13 cellular contexts compared by ENCODE assay signal in genomic region chr10:5442990-5443370, GRCh38. TPM values are rescaled to one million over a fixed set of nuclear protein-coding genes. Genes with fewer than 3 reads are reported as not detected.
A peak's percentile ranks its signal among the peaks of the same experiment; 100 is the strongest.
DNase-seq lines count a peak whose midpoint lies in the region; ATAC-seq, FAIRE-seq and TF ChIP-seq lines count a peak whose summit lies in the region.
"Had no signal": no experiment of that assay in that cellular context is flagged by ENCODE, and none has a peak within 500 bp of the region (broad histone marks: within the 10 kb centered on the region; RNA-seq: fewer than 3 reads in every experiment).

No MANE protein-coding gene starts in this region.

- H4K20me1 ChIP-seq in Loucy (ENCODE audit: insufficient read depth, low read length, poor library complexity, severe bottlenecking) = peaks cover 11% of the 10 kb centered on the region

- no peak overlapping the region for H3K9ac ChIP-seq in Loucy (ENCODE audit: low read depth, low read length, poor library complexity, severe bottlenecking)

- no peak overlapping the region for H3K4me3 ChIP-seq in Loucy (ENCODE audit: low read length, poor library complexity, severe bottlenecking)
- no peak overlapping the region for H3K4me3 ChIP-seq in dorsolateral prefrontal cortex

- H3F3A ChIP-seq in Loucy (ENCODE audit: low read depth) = 0 out of 2 replicates have a peak, but pooled peaks cover 3% of the 10 kb centered on the region

- peak; percentile 9 for FAIRE-seq in GM12892 (lab: Jason Lieb, UNC)

- no peaks in the 10 kb centered on the region for H3K27me3 ChIP-seq in Loucy (ENCODE audit: insufficient read depth, low read length, poor library complexity, severe bottlenecking)
- H3K27me3 ChIP-seq in dorsolateral prefrontal cortex = no peaks in the 10 kb centered on the region

- H3K27ac ChIP-seq in dorsolateral prefrontal cortex = no peak overlapping the region

- ATAC-seq in GM19438 (IDR thresholded peaks at IDR 0.05; ENCODE audit: low read depth, unreplicated experiment) (peak; percentile 43), HG02938 (IDR thresholded peaks at IDR 0.05; ENCODE audit: unreplicated experiment) (peak; percentile 38)
- ATAC-seq: left ventricle myocardium superior had no signal

- intact Hi-C loops in dorsolateral prefrontal cortex (cut with DNase I) = loop anchor here in 1 of 2 donors (5.0 kb wide), 1 partner anchor 179 kb away; no protein-coding TSS in a partner anchor

- H3K9me3 ChIP-seq in Loucy (ENCODE audit: insufficient read depth, low read depth, low read length) = no peaks in the 10 kb centered on the region

- no peak for TF ChIP-seq CTCF in Loucy (conservative IDR thresholded peaks at IDR 0.05; ENCODE audit: low read length)
- no peak for TF ChIP-seq CTCF in dorsolateral prefrontal cortex (IDR thresholded peaks at IDR 0.05 in 54 of 56, conservative IDR thresholded peaks at IDR 0.05 in 2 of 56; ENCODE audit: low read depth in 1 of 56, partially characterized antibody in 56 of 56)

- peak overlapping the region; percentile 29 for H3K4me2 ChIP-seq in Loucy (ENCODE audit: low read depth, low read length, poor library complexity, severe bottlenecking)

- peaks cover 35% of the 10 kb centered on the region; the same call in 1 of the 2 replicates for H3K36me3 ChIP-seq in Loucy (ENCODE audit: insufficient read depth, low read length)

- DNase-seq in GM12892 (ENCODE audit: insufficient read length) (no peak), NCI-H510A treated with DMSO at 0.1 percent for 48 hours (lab: John Stamatoyannopoulos, UW) (no peak), GF-D8 (lab: John Stamatoyannopoulos, UW) (no peak), dorsolateral prefrontal cortex (no peak), dermis blood vessel endothelial cell (no peak)
- DNase-seq: left ventricle myocardium superior; NCI-H1436 treated with DMSO at 0.1 percent for 48 hours; NK-92 treated with Interleukin-12 subunit alpha and Interleukin-12 subunit beta, amount 100 ng/mL, for 24 hours had no signal

- H3K79me2 ChIP-seq in Loucy (ENCODE audit: insufficient read depth, low read length) = peaks cover 49% of the 10 kb centered on the region

- H3K9me2 ChIP-seq in Loucy (replicated peaks; ENCODE audit: low read depth, low read length) = no peaks in the 10 kb centered on the region

- no peak for TF ChIP-seq POLR2A in GM12892 (IDR thresholded peaks at IDR 0.05; ENCODE audit: low read depth, low read length)

- no peak overlapping the region for H2AFZ ChIP-seq in Loucy (ENCODE audit: low read length)

- peaks cover 28% of the 10 kb centered on the region for H3K4me1 ChIP-seq in Loucy (ENCODE audit: insufficient read depth, low read length, poor library complexity, severe bottlenecking)

RNA-seq across cellular contexts. Expression of gene NET1, which starts 30.6 kb away (rescaled TPM):
- polyA plus RNA-seq in GM12892 (2012; ENCODE audit: missing spikeins) = 12.0 TPM
- total RNA-seq in dorsolateral prefrontal cortex (100 to 1,000 TPM in 1 of 120 experiments, 10 to 100 TPM in 119; 19.3 to 107 (median 38.4) TPM), dermis blood vessel endothelial cell (21.1 and 34.8 TPM in 2 replicates)

RNA-seq across cellular contexts. Expression of gene TUBAL3, which starts 38.4 kb away (rescaled TPM):
- 0.15 TPM for polyA plus RNA-seq in GM12892 (2012; ENCODE audit: missing spikeins)
- total RNA-seq in dorsolateral prefrontal cortex (1 to 10 TPM in 6 of 120 experiments, under 1 TPM in 42, not detected in 72; 0.26 to 1.4 (median 0.44) TPM), dermis blood vessel endothelial cell (0.28 and 0.34 TPM in 2 replicates)
- total RNA-seq: T-helper 1 cell treated with Interleukin-12 subunit alpha and Interleukin-12 subunit beta and Interleukin-4 antibody, amounts not matched to agents 30 ng/mL and 1 ng/mL, for 36 hours had no signal

RNA-seq across cellular contexts. Expression of gene CALML5, which starts 56.4 kb away (rescaled TPM):
- not detected for polyA plus RNA-seq in GM12892 (2012; ENCODE audit: missing spikeins)
- not detected for total RNA-seq in dorsolateral prefrontal cortex
- not detected in 2 replicates for total RNA-seq in dermis blood vessel endothelial cell
- total RNA-seq: Daoy; left ventricle myocardium superior; T-helper 1 cell treated with Interleukin-12 subunit alpha and Interleukin-12 subunit beta and Interleukin-4 antibody, amounts not matched to agents 30 ng/mL and 1 ng/mL, for 36 hours had no signal
